ENCODE assay signal across 1 cellular context in the genomic region with DNA sequence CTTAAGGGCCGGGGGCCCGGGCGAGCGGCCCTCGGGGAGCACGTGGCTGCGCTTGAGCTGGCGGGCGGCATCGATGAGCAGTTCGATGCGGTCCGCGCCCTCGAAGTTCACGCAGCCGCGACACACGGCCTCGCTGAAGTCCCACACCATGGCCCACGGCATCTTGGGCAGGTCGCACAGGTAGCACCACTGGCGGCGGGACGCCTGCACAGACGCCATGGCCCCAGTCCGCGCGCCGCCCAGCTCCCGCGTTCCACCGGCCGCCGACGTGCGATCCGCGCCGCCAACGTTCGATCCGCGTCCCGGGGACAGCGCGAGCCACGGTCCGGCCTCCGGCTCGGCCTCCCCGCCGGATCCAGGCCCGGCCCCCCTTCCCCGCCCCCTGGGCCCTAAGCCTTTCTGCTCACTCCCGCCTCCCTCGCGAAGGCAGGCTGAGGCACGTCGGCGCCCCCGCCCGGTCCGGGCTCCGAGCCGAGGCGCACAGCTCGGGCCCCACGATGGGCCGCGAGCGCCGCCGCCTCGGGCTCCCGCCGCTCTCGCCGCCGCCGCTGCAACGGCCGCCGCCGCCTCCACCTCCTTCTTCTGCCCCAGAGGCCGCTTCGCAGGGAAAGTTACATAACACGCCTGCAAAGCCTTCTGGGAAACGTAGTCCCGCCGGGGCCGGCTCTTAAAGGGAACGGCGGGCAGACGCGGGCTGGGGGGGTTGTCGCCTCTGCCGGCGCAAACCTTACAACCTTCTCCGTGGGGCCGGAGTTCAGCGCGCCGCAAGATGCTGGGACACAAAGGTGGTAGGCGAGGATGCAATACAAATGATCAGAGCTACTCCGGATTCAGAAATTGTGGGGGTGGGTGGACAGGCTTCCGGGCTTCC.
A peak's percentile ranks its signal among the peaks of the same experiment; 100 is the strongest.
TF ChIP-seq lines count a peak whose summit lies in the region.

A gene with protein sequence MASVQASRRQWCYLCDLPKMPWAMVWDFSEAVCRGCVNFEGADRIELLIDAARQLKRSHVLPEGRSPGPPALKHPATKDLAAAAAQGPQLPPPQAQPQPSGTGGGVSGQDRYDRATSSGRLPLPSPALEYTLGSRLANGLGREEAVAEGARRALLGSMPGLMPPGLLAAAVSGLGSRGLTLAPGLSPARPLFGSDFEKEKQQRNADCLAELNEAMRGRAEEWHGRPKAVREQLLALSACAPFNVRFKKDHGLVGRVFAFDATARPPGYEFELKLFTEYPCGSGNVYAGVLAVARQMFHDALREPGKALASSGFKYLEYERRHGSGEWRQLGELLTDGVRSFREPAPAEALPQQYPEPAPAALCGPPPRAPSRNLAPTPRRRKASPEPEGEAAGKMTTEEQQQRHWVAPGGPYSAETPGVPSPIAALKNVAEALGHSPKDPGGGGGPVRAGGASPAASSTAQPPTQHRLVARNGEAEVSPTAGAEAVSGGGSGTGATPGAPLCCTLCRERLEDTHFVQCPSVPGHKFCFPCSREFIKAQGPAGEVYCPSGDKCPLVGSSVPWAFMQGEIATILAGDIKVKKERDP (minus strand): TSS at position 586 of the 871 bp plus-strand sequence. CDS start 367 bp downstream, at position 219.

TF ChIP-seq in HepG2, 621 proteins besides CTCF, POLR2A, EP300 and RAD21 (continued from another document and continues in another):
- TF ChIP-seq, protein P1, sequence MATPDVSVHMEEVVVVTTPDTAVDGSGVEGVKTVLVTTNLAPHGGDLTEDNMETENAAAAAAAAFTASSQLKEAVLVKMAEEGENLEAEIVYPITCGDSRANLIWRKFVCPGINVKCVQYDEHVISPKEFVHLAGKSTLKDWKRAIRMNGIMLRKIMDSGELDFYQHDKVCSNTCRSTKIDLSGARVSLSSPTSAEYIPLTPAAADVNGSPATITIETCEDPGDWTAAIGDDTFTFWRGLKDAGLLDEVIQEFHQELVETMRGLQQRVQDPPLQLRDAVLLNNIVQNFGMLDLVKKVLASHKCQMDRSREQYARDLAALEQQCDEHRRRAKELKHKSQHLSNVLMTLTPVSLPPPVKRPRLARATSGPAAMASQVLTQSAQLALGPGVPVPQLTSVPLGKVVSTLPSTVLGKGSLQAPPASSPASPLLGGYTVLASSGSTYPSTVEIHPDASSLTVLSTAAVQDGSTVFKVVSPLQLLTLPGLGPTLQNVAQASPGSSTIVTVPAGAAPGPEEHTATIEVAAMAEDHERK (CRISPR knock-in tag; IDR thresholded peaks at IDR 0.05; ENCODE audit: low read depth), result no peak
- TF ChIP-seq MIXL1 (CRISPR knock-in tag; IDR thresholded peaks at IDR 0.05) (no peak), CEBPG (CRISPR knock-in tag; IDR thresholded peaks at IDR 0.05) (peak; percentile 82), FLYWCH1 (CRISPR knock-in tag; IDR thresholded peaks at IDR 0.05) (0 out of 2 replicates have a peak, but pooled peaks have one; percentile 38), ZMAT3 (CRISPR knock-in tag; conservative IDR thresholded peaks at IDR 0.05) (no peak), SCMH1 (CRISPR knock-in tag; IDR thresholded peaks at IDR 0.05; ENCODE audit: borderline replicate concordance) (no peak), ETV5 (CRISPR knock-in tag; IDR thresholded peaks at IDR 0.05; ENCODE audit: borderline replicate concordance) (no peak), ZNF773 (CRISPR knock-in tag; IDR thresholded peaks at IDR 0.05; ENCODE audit: borderline replicate concordance) (peak; percentile 68; the same call in 1 of the 2 replicates), THYN1 (CRISPR knock-in tag; IDR thresholded peaks at IDR 0.05; ENCODE audit: borderline replicate concordance, low read depth) (no peak), ZNF775 (CRISPR knock-in tag; IDR thresholded peaks at IDR 0.05; ENCODE audit: borderline replicate concordance) (no peak), GZF1 (CRISPR knock-in tag; IDR thresholded peaks at IDR 0.05) (no peak), MEIS2 (CRISPR knock-in tag; IDR thresholded peaks at IDR 0.05) (0 out of 2 replicates have a peak, but pooled peaks have one; percentile 3), ZNF839 (CRISPR knock-in tag; IDR thresholded peaks at IDR 0.05; ENCODE audit: borderline replicate concordance) (no peak), ZNF343 (CRISPR knock-in tag; IDR thresholded peaks at IDR 0.05) (no peak), ZNF264 (CRISPR knock-in tag; IDR thresholded peaks at IDR 0.05) (no peak)
- TF ChIP-seq, protein P2, sequence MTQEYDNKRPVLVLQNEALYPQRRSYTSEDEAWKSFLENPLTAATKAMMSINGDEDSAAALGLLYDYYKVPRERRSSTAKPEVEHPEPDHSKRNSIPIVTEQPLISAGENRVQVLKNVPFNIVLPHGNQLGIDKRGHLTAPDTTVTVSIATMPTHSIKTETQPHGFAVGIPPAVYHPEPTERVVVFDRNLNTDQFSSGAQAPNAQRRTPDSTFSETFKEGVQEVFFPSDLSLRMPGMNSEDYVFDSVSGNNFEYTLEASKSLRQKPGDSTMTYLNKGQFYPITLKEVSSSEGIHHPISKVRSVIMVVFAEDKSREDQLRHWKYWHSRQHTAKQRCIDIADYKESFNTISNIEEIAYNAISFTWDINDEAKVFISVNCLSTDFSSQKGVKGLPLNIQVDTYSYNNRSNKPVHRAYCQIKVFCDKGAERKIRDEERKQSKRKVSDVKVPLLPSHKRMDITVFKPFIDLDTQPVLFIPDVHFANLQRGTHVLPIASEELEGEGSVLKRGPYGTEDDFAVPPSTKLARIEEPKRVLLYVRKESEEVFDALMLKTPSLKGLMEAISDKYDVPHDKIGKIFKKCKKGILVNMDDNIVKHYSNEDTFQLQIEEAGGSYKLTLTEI (CRISPR knock-in tag; conservative IDR thresholded peaks at IDR 0.05), result no peak
- TF ChIP-seq, protein P3, sequence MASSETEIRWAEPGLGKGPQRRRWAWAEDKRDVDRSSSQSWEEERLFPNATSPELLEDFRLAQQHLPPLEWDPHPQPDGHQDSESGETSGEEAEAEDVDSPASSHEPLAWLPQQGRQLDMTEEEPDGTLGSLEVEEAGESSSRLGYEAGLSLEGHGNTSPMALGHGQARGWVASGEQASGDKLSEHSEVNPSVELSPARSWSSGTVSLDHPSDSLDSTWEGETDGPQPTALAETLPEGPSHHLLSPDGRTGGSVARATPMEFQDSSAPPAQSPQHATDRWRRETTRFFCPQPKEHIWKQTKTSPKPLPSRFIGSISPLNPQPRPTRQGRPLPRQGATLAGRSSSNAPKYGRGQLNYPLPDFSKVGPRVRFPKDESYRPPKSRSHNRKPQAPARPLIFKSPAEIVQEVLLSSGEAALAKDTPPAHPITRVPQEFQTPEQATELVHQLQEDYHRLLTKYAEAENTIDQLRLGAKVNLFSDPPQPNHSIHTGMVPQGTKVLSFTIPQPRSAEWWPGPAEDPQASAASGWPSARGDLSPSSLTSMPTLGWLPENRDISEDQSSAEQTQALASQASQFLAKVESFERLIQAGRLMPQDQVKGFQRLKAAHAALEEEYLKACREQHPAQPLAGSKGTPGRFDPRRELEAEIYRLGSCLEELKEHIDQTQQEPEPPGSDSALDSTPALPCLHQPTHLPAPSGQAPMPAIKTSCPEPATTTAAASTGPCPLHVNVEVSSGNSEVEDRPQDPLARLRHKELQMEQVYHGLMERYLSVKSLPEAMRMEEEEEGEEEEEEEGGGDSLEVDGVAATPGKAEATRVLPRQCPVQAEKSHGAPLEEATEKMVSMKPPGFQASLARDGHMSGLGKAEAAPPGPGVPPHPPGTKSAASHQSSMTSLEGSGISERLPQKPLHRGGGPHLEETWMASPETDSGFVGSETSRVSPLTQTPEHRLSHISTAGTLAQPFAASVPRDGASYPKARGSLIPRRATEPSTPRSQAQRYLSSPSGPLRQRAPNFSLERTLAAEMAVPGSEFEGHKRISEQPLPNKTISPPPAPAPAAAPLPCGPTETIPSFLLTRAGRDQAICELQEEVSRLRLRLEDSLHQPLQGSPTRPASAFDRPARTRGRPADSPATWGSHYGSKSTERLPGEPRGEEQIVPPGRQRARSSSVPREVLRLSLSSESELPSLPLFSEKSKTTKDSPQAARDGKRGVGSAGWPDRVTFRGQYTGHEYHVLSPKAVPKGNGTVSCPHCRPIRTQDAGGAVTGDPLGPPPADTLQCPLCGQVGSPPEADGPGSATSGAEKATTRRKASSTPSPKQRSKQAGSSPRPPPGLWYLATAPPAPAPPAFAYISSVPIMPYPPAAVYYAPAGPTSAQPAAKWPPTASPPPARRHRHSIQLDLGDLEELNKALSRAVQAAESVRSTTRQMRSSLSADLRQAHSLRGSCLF (CRISPR knock-in tag; IDR thresholded peaks at IDR 0.05; ENCODE audit: borderline replicate concordance), result no peak
- TF ChIP-seq, protein P4, sequence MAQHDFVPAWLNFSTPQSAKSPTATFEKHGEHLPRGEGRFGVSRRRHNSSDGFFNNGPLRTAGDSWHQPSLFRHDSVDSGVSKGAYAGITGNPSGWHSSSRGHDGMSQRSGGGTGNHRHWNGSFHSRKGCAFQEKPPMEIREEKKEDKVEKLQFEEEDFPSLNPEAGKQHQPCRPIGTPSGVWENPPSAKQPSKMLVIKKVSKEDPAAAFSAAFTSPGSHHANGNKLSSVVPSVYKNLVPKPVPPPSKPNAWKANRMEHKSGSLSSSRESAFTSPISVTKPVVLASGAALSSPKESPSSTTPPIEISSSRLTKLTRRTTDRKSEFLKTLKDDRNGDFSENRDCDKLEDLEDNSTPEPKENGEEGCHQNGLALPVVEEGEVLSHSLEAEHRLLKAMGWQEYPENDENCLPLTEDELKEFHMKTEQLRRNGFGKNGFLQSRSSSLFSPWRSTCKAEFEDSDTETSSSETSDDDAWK (CRISPR knock-in tag; IDR thresholded peaks at IDR 0.05), result no peak
- TF ChIP-seq, protein P5, sequence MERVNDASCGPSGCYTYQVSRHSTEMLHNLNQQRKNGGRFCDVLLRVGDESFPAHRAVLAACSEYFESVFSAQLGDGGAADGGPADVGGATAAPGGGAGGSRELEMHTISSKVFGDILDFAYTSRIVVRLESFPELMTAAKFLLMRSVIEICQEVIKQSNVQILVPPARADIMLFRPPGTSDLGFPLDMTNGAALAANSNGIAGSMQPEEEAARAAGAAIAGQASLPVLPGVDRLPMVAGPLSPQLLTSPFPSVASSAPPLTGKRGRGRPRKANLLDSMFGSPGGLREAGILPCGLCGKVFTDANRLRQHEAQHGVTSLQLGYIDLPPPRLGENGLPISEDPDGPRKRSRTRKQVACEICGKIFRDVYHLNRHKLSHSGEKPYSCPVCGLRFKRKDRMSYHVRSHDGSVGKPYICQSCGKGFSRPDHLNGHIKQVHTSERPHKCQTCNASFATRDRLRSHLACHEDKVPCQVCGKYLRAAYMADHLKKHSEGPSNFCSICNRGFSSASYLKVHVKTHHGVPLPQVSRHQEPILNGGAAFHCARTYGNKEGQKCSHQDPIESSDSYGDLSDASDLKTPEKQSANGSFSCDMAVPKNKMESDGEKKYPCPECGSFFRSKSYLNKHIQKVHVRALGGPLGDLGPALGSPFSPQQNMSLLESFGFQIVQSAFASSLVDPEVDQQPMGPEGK (CRISPR knock-in tag; IDR thresholded peaks at IDR 0.05), result peak; percentile 54; the same call in 1 of the 2 replicates
- TF ChIP-seq, protein P6, sequence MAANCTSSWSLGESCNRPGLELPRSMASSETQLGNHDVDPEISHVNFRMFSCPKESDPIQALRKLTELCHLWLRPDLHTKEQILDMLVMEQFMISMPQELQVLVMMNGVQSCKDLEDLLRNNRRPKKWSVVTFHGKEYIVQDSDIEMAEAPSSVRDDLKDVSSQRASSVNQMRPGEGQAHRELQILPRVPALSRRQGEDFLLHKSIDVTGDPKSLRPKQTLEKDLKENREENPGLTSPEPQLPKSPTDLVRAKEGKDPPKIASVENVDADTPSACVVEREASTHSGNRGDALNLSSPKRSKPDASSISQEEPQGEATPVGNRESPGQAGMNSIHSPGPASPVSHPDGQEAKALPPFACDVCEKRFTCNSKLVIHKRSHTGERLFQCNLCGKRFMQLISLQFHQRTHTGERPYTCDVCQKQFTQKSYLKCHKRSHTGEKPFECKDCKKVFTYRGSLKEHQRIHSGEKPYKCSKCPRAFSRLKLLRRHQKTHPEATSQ (CRISPR knock-in tag; IDR thresholded peaks at IDR 0.05; ENCODE audit: borderline replicate concordance), result no peak
- TF ChIP-seq, protein P7, sequence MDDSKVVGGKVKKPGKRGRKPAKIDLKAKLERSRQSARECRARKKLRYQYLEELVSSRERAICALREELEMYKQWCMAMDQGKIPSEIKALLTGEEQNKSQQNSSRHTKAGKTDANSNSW (CRISPR knock-in tag; IDR thresholded peaks at IDR 0.05; ENCODE audit: borderline replicate concordance), result peak; percentile 61; the same call in 1 of the 2 replicates
- TF ChIP-seq, protein P8, sequence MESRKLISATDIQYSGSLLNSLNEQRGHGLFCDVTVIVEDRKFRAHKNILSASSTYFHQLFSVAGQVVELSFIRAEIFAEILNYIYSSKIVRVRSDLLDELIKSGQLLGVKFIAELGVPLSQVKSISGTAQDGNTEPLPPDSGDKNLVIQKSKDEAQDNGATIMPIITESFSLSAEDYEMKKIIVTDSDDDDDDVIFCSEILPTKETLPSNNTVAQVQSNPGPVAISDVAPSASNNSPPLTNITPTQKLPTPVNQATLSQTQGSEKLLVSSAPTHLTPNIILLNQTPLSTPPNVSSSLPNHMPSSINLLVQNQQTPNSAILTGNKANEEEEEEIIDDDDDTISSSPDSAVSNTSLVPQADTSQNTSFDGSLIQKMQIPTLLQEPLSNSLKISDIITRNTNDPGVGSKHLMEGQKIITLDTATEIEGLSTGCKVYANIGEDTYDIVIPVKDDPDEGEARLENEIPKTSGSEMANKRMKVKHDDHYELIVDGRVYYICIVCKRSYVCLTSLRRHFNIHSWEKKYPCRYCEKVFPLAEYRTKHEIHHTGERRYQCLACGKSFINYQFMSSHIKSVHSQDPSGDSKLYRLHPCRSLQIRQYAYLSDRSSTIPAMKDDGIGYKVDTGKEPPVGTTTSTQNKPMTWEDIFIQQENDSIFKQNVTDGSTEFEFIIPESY (CRISPR knock-in tag; IDR thresholded peaks at IDR 0.05), result no peak
- TF ChIP-seq, protein P9, sequence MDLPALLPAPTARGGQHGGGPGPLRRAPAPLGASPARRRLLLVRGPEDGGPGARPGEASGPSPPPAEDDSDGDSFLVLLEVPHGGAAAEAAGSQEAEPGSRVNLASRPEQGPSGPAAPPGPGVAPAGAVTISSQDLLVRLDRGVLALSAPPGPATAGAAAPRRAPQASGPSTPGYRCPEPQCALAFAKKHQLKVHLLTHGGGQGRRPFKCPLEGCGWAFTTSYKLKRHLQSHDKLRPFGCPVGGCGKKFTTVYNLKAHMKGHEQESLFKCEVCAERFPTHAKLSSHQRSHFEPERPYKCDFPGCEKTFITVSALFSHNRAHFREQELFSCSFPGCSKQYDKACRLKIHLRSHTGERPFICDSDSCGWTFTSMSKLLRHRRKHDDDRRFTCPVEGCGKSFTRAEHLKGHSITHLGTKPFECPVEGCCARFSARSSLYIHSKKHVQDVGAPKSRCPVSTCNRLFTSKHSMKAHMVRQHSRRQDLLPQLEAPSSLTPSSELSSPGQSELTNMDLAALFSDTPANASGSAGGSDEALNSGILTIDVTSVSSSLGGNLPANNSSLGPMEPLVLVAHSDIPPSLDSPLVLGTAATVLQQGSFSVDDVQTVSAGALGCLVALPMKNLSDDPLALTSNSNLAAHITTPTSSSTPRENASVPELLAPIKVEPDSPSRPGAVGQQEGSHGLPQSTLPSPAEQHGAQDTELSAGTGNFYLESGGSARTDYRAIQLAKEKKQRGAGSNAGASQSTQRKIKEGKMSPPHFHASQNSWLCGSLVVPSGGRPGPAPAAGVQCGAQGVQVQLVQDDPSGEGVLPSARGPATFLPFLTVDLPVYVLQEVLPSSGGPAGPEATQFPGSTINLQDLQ (CRISPR knock-in tag; IDR thresholded peaks at IDR 0.05), result peak; percentile 60; the same call in 1 of the 2 replicates
- TF ChIP-seq, protein P10, sequence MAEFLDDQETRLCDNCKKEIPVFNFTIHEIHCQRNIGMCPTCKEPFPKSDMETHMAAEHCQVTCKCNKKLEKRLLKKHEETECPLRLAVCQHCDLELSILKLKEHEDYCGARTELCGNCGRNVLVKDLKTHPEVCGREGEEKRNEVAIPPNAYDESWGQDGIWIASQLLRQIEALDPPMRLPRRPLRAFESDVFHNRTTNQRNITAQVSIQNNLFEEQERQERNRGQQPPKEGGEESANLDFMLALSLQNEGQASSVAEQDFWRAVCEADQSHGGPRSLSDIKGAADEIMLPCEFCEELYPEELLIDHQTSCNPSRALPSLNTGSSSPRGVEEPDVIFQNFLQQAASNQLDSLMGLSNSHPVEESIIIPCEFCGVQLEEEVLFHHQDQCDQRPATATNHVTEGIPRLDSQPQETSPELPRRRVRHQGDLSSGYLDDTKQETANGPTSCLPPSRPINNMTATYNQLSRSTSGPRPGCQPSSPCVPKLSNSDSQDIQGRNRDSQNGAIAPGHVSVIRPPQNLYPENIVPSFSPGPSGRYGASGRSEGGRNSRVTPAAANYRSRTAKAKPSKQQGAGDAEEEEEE (CRISPR knock-in tag; IDR thresholded peaks at IDR 0.05; ENCODE audit: borderline replicate concordance), result no peak
